Comparison of ENCODE assay signal across 9 cellular contexts in the genomic region with DNA sequence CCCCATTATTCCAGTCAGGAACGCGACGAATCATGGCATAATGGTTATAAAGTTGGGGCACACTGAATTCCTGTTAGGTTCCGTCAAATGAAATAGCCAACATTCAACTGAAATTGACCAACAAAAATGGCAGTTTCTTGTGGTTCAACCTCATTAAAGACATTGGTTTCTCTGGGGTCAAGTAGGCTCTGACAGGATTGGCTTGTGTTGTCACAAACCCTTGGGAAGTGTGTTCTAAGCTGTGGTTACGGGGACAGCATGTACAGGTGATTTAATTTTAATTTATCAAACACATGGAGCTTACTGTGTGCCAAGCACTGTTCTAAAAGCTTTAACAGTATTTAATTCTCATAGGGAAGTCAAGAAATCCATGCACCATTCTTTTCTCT. TPM values are rescaled to one million over a fixed set of nuclear protein-coding genes. Genes with fewer than 3 reads are reported as not detected.
DNase-seq lines count a peak whose midpoint lies in the region; ATAC-seq and TF ChIP-seq lines count a peak whose summit lies in the region.
"Had no signal": no experiment of that assay in that cellular context is flagged by ENCODE, and none has a peak within 500 bp of the region (broad histone marks: within the 10 kb centered on the region; RNA-seq: fewer than 3 reads in every experiment).

No MANE protein-coding gene starts in this region.

- H3K27me3 ChIP-seq in left ventricle myocardium inferior (ENCODE audit: low read depth), result no peaks in the 10 kb centered on the region

- H3K27ac Mint-ChIP-seq in WTC11, result no peak overlapping the region
- H3K27ac Mint-ChIP-seq in stimulated activated effector memory CD8-positive, alpha-beta T cell treated with anti-CD3 and anti-CD28 coated beads, Interleukin-12 subunit alpha, Interleukin-12 subunit beta, amount 100 ng/mL, for 72 hours, result no peak overlapping the region

- peak overlapping the region; percentile 85 for H3K27ac ChIP-seq in left ventricle myocardium inferior (replicated peaks)
- H3K27ac ChIP-seq: RWPE1 had no signal

- H3K36me3 Mint-ChIP-seq in WTC11, result no peaks in the 10 kb centered on the region
- H3K36me3 Mint-ChIP-seq in stimulated activated effector memory CD8-positive, alpha-beta T cell treated with anti-CD3 and anti-CD28 coated beads, Interleukin-12 subunit alpha, Interleukin-12 subunit beta, amount 100 ng/mL, for 72 hours, result no peaks in the 10 kb centered on the region

- TF ChIP-seq CTCF in WTC11 (IDR thresholded peaks at IDR 0.05) (no peak), left ventricle myocardium inferior (IDR thresholded peaks at IDR 0.05; ENCODE audit: borderline replicate concordance) (no peak), lower leg skin (IDR thresholded peaks at IDR 0.05) (no peak)

- no peak for ATAC-seq in WTC11
- no peak for ATAC-seq in stimulated activated effector memory CD8-positive, alpha-beta T cell treated with anti-CD3 and anti-CD28 coated beads, Interleukin-12 subunit alpha, Interleukin-12 subunit beta, amount 100 ng/mL, for 72 hours

- intact Hi-C loops in left ventricle myocardium inferior (cut with micrococcal nuclease) (no loop called here), lower leg skin (cut with DNase I; ENCODE audit: low total_unique reads) (no loop called here)

- H3K4me3 Mint-ChIP-seq in WTC11, result peak overlapping the region; percentile 60
- H3K4me3 Mint-ChIP-seq in stimulated activated effector memory CD8-positive, alpha-beta T cell treated with anti-CD3 and anti-CD28 coated beads, Interleukin-12 subunit alpha, Interleukin-12 subunit beta, amount 100 ng/mL, for 72 hours, result peak overlapping the region; percentile 61

- H3K27me3 Mint-ChIP-seq in WTC11 (ENCODE audit: low read depth), result peaks cover 16% of the 10 kb centered on the region

- DNase-seq in NCI-H510A treated with DMSO at 0.1 percent for 48 hours (lab: John Stamatoyannopoulos, UW), result peak; percentile 46
- DNase-seq in NCI-H510A (lab: John Stamatoyannopoulos, UW), result no peak
- no peak for DNase-seq in WTC11 (ENCODE audit: low spot score)
- DNase-seq in left ventricle myocardium inferior, result no peak
- DNase-seq in stimulated activated effector memory CD8-positive, alpha-beta T cell treated with anti-CD3 and anti-CD28 coated beads, Interleukin-12 subunit alpha, Interleukin-12 subunit beta, amount 100 ng/mL, for 72 hours (ENCODE audit: low spot score in 2 of 2), result no peak
- DNase-seq in EL, result no peak
- DNase-seq in SKM-1 treated with dmso at 0.1 percent for 144 hours (lab: John Stamatoyannopoulos, UW; ENCODE audit: unreplicated experiment), result no peak
- DNase-seq in lower leg skin (ENCODE audit: low spot score in 2 of 2), result no peak

- H3K9me3 Mint-ChIP-seq in WTC11, result no peaks in the 10 kb centered on the region
- no peaks in the 10 kb centered on the region for H3K9me3 Mint-ChIP-seq in stimulated activated effector memory CD8-positive, alpha-beta T cell treated with anti-CD3 and anti-CD28 coated beads, Interleukin-12 subunit alpha, Interleukin-12 subunit beta, amount 100 ng/mL, for 72 hours

- no peaks in the 10 kb centered on the region for H3K36me3 ChIP-seq in left ventricle myocardium inferior

- TF ChIP-seq POLR2A in lower leg skin (IDR thresholded peaks at IDR 0.05), result no peak

- POLR2A ChIA-PET in WTC11 (lab: Charles Lee), result no interaction called here

- no peaks in the 10 kb centered on the region for H3K4me1 ChIP-seq in left ventricle myocardium inferior

- CTCF ChIA-PET in WTC11 (lab: Charles Lee), result no interaction called here

- H3K4me1 Mint-ChIP-seq in WTC11, result peaks cover 14% of the 10 kb centered on the region
- no peaks in the 10 kb centered on the region for H3K4me1 Mint-ChIP-seq in stimulated activated effector memory CD8-positive, alpha-beta T cell treated with anti-CD3 and anti-CD28 coated beads, Interleukin-12 subunit alpha, Interleukin-12 subunit beta, amount 100 ng/mL, for 72 hours

- H3K9me3 ChIP-seq in left ventricle myocardium inferior (replicated peaks), result no peaks in the 10 kb centered on the region

- H3K4me3 ChIP-seq in left ventricle myocardium inferior (peak overlapping the region; percentile 66), lower leg skin (ENCODE audit: low read depth, poor library complexity, severe bottlenecking) (no peak overlapping the region)

- WGBS in lower leg skin, 2 donors, result 56 to 76% methylated on average over 5 of the region's 5 CpGs

TF ChIP-seq in WTC11, 78 proteins besides CTCF, POLR2A, EP300 and RAD21:
- TF ChIP-seq, protein P1, sequence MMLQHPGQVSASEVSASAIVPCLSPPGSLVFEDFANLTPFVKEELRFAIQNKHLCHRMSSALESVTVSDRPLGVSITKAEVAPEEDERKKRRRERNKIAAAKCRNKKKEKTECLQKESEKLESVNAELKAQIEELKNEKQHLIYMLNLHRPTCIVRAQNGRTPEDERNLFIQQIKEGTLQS (CRISPR knock-in tag; conservative IDR thresholded peaks at IDR 0.05), result no peak
- TF ChIP-seq ZNF396 (CRISPR knock-in tag; IDR thresholded peaks at IDR 0.05; ENCODE audit: borderline replicate concordance) (no peak), ETV6 (CRISPR knock-in tag; IDR thresholded peaks at IDR 0.05) (no peak), ZNF232 (CRISPR knock-in tag; IDR thresholded peaks at IDR 0.05) (no peak), SMAD3 (CRISPR knock-in tag; IDR thresholded peaks at IDR 0.05; ENCODE audit: borderline replicate concordance) (no peak), MXD4 (CRISPR knock-in tag; IDR thresholded peaks at IDR 0.05; ENCODE audit: borderline replicate concordance) (no peak), NR3C1 (CRISPR knock-in tag; conservative IDR thresholded peaks at IDR 0.05; ENCODE audit: low read depth) (no peak)
- TF ChIP-seq, protein P2, sequence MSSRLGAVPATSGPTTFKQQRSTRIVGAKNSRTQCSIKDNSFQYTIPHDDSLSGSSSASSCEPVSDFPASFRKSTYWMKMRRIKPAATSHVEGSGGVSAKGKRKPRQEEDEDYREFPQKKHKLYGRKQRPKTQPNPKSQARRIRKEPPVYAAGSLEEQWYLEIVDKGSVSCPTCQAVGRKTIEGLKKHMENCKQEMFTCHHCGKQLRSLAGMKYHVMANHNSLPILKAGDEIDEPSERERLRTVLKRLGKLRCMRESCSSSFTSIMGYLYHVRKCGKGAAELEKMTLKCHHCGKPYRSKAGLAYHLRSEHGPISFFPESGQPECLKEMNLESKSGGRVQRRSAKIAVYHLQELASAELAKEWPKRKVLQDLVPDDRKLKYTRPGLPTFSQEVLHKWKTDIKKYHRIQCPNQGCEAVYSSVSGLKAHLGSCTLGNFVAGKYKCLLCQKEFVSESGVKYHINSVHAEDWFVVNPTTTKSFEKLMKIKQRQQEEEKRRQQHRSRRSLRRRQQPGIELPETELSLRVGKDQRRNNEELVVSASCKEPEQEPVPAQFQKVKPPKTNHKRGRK (CRISPR knock-in tag; IDR thresholded peaks at IDR 0.05; ENCODE audit: borderline replicate concordance), result no peak
- TF ChIP-seq, protein P3, sequence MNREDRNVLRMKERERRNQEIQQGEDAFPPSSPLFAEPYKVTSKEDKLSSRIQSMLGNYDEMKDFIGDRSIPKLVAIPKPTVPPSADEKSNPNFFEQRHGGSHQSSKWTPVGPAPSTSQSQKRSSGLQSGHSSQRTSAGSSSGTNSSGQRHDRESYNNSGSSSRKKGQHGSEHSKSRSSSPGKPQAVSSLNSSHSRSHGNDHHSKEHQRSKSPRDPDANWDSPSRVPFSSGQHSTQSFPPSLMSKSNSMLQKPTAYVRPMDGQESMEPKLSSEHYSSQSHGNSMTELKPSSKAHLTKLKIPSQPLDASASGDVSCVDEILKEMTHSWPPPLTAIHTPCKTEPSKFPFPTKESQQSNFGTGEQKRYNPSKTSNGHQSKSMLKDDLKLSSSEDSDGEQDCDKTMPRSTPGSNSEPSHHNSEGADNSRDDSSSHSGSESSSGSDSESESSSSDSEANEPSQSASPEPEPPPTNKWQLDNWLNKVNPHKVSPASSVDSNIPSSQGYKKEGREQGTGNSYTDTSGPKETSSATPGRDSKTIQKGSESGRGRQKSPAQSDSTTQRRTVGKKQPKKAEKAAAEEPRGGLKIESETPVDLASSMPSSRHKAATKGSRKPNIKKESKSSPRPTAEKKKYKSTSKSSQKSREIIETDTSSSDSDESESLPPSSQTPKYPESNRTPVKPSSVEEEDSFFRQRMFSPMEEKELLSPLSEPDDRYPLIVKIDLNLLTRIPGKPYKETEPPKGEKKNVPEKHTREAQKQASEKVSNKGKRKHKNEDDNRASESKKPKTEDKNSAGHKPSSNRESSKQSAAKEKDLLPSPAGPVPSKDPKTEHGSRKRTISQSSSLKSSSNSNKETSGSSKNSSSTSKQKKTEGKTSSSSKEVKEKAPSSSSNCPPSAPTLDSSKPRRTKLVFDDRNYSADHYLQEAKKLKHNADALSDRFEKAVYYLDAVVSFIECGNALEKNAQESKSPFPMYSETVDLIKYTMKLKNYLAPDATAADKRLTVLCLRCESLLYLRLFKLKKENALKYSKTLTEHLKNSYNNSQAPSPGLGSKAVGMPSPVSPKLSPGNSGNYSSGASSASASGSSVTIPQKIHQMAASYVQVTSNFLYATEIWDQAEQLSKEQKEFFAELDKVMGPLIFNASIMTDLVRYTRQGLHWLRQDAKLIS (CRISPR knock-in tag; IDR thresholded peaks at IDR 0.05; ENCODE audit: borderline replicate concordance), result no peak
- TF ChIP-seq, protein P4, sequence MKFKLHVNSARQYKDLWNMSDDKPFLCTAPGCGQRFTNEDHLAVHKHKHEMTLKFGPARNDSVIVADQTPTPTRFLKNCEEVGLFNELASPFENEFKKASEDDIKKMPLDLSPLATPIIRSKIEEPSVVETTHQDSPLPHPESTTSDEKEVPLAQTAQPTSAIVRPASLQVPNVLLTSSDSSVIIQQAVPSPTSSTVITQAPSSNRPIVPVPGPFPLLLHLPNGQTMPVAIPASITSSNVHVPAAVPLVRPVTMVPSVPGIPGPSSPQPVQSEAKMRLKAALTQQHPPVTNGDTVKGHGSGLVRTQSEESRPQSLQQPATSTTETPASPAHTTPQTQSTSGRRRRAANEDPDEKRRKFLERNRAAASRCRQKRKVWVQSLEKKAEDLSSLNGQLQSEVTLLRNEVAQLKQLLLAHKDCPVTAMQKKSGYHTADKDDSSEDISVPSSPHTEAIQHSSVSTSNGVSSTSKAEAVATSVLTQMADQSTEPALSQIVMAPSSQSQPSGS (CRISPR knock-in tag; IDR thresholded peaks at IDR 0.05; ENCODE audit: borderline replicate concordance, low read depth), result no peak

RNA-seq across cellular contexts. Expression of a gene that starts 0.8 kb away (rescaled TPM):
- total RNA-seq in WTC11 (2021) (1.1 to 1.5 TPM (median 1.4 TPM) in 3 replicates), left ventricle myocardium inferior (11.0 TPM), lower leg skin (1 to 10 TPM; 1.1 to 2.5 (median 1.6) TPM)
